24 cellular contexts compared by ENCODE assay signal in genomic region chr18:58359226-58360019, GRCh38.
DNase-seq lines count a peak whose midpoint lies in the region; ATAC-seq, FAIRE-seq and TF ChIP-seq lines count a peak whose summit lies in the region.
"Had no signal": no experiment of that assay in that cellular context is flagged by ENCODE, and none has a peak within 500 bp of the region (broad histone marks: within the 10 kb centered on the region; RNA-seq: fewer than 3 reads in every experiment).

No MANE protein-coding gene starts in this region.

- H3K4me2 ChIP-seq in astrocyte (ENCODE audit: low read length), result peak overlapping the region; percentile 37
- H3K4me2 ChIP-seq: BLaER1 treated with 17β-estradiol and CSF1 and Interleukin-3, amounts not matched to agents 10 nM and 100 nM had no signal

- no peaks in the 10 kb centered on the region for H3K9me3 Mint-ChIP-seq in MCF 10A (ENCODE audit: unreplicated experiment)
- no peaks in the 10 kb centered on the region for H3K9me3 Mint-ChIP-seq in astrocyte (ENCODE audit: unreplicated experiment)
- H3K9me3 Mint-ChIP-seq: activated naive CD4-positive, alpha-beta T cell treated with anti-CD3 and anti-CD28 coated beads for 36 hours; brain; naive thymus-derived CD4-positive, alpha-beta T cell had no signal

- no TSS peak for BruUV-seq in MCF 10A (replicated peaks; lab: Mats Ljungman, UMichigan)

- CTCF ChIA-PET in MCF 10A (lab: Yijun Ruan, JAX), result interaction anchor here (1.2 kb wide), 1 partner anchor 405 kb away, joined by 3 read pairs; no protein-coding TSS in a partner anchor

- no peak overlapping the region for H2AFZ ChIP-seq in astrocyte (ENCODE audit: low read depth, low read length)

- H3K27me3 Mint-ChIP-seq in MCF 10A (ENCODE audit: insufficient read depth, unreplicated experiment) (no peaks in the 10 kb centered on the region), astrocyte (ENCODE audit: low read depth, unreplicated experiment) (no peaks in the 10 kb centered on the region)
- H3K27me3 Mint-ChIP-seq: brain had no signal

- H3K9ac ChIP-seq in astrocyte (ENCODE audit: low read length) (peak overlapping the region; percentile 48), kidney (ENCODE audit: low read length in 2 of 2) (no peak overlapping the region)
- H3K9ac ChIP-seq: BLaER1 treated with 17β-estradiol and CSF1 and Interleukin-3, amounts not matched to agents 10 nM and 100 nM had no signal

- H4K20me1 ChIP-seq in astrocyte (ENCODE audit: insufficient read depth, low read length), result no peaks in the 10 kb centered on the region
- H4K20me1 ChIP-seq: BLaER1 treated with 17β-estradiol and CSF1 and Interleukin-3, amounts not matched to agents 10 nM and 100 nM had no signal

- H3K79me2 ChIP-seq in astrocyte (ENCODE audit: insufficient read depth, low read length), result no peaks in the 10 kb centered on the region

- peaks cover 58% of the 10 kb centered on the region for H3K36me3 Mint-ChIP-seq in MCF 10A (ENCODE audit: insufficient read depth, unreplicated experiment)
- peaks cover 3% of the 10 kb centered on the region for H3K36me3 Mint-ChIP-seq in astrocyte (ENCODE audit: low read depth, unreplicated experiment)

- no peaks in the 10 kb centered on the region for H3K36me3 ChIP-seq in breast epithelium
- peaks cover 14% of the 10 kb centered on the region for H3K36me3 ChIP-seq in astrocyte (ENCODE audit: insufficient read depth, low read length)
- peaks cover 17 to 31% of the 10 kb centered on the region in 2 donors for H3K36me3 ChIP-seq in kidney (ENCODE audit: control insufficient read depth in 1 of 2, insufficient read depth in 2 of 2, low read length in 2 of 2)

- H3K27ac Mint-ChIP-seq in MCF 10A (ENCODE audit: low read depth, unreplicated experiment) (no peak overlapping the region), astrocyte (ENCODE audit: unreplicated experiment) (peak overlapping the region; percentile 94)
- H3K27ac Mint-ChIP-seq: activated naive CD4-positive, alpha-beta T cell treated with anti-CD3 and anti-CD28 coated beads for 36 hours; naive thymus-derived CD4-positive, alpha-beta T cell had no signal

- no peak for TF ChIP-seq POLR2A in breast epithelium (IDR thresholded peaks at IDR 0.05)

- H3K4me1 Mint-ChIP-seq in MCF 10A (ENCODE audit: insufficient read depth, unreplicated experiment), result peaks cover 38% of the 10 kb centered on the region
- peaks cover 71% of the 10 kb centered on the region for H3K4me1 Mint-ChIP-seq in astrocyte (ENCODE audit: low read depth, unreplicated experiment)
- H3K4me1 Mint-ChIP-seq: naive thymus-derived CD4-positive, alpha-beta T cell had no signal

- no peak for TF ChIP-seq CTCF in MCF 10A (IDR thresholded peaks at IDR 0.05; ENCODE audit: unreplicated experiment)
- no peak for TF ChIP-seq CTCF in breast epithelium (IDR thresholded peaks at IDR 0.05)
- TF ChIP-seq CTCF in astrocyte (IDR thresholded peaks at IDR 0.05; ENCODE audit: insufficient read depth, low read depth, low read length), result no peak
- TF ChIP-seq CTCF in kidney (IDR thresholded peaks at IDR 0.05; ENCODE audit: borderline replicate concordance, extremely low read depth, insufficient read depth), result no peak

- H3K4me3 Mint-ChIP-seq in MCF 10A (ENCODE audit: unreplicated experiment) (no peak overlapping the region), astrocyte (ENCODE audit: unreplicated experiment) (peak overlapping the region; percentile 71)
- H3K4me3 Mint-ChIP-seq: activated naive CD4-positive, alpha-beta T cell treated with anti-CD3 and anti-CD28 coated beads for 36 hours; brain; naive thymus-derived CD4-positive, alpha-beta T cell had no signal

- H3K27me3 ChIP-seq in breast epithelium (no peaks in the 10 kb centered on the region), astrocyte (ENCODE audit: insufficient read depth, low read length) (no peaks in the 10 kb centered on the region)
- H3K27me3 ChIP-seq: BLaER1 treated with 17β-estradiol and CSF1 and Interleukin-3, amounts not matched to agents 10 nM and 100 nM; MG63 had no signal

- POLR2A ChIA-PET in MCF 10A (lab: Yijun Ruan, JAX), result interaction anchor here (1.3 to 1.7 kb wide), 3 partner anchors 11 to 311 kb away, joined by 3 to 8 read pairs (median 4); no protein-coding TSS in a partner anchor

- no peak for ATAC-seq in HG03457 (IDR thresholded peaks at IDR 0.05; ENCODE audit: unreplicated experiment)
- ATAC-seq: lower lobe of right lung; naive thymus-derived CD4-positive, alpha-beta T cell; Panc1 had no signal

- no peaks in the 10 kb centered on the region for H3K9me3 ChIP-seq in breast epithelium
- H3K9me3 ChIP-seq in astrocyte (ENCODE audit: insufficient read depth, low read depth, low read length), result no peaks in the 10 kb centered on the region
- no peaks in the 10 kb centered on the region for H3K9me3 ChIP-seq in kidney (ENCODE audit: control insufficient read depth in 1 of 2, low read length in 2 of 2)
- H3K9me3 ChIP-seq: BLaER1 treated with 17β-estradiol and CSF1 and Interleukin-3, amounts not matched to agents 10 nM and 100 nM; lower lobe of right lung; MG63 had no signal

- H3K4me3 ChIP-seq in breast epithelium (no peak overlapping the region), astrocyte (ENCODE audit: insufficient read depth, low read depth, low read length) (no peak overlapping the region), kidney (ENCODE audit: low read length in 2 of 2) (no peak overlapping the region)
- H3K4me3 ChIP-seq: BLaER1 treated with 17β-estradiol and CSF1 and Interleukin-3, amounts not matched to agents 10 nM and 100 nM; lower lobe of right lung; MG63 had no signal

- DNase-seq in MCF 10A (ENCODE audit: unreplicated experiment), result peak; percentile 33
- no peak for DNase-seq in breast epithelium (ENCODE audit: low spot score in 2 of 2)
- DNase-seq in astrocyte (ENCODE audit: low read depth), result peak; percentile 83
- peak; percentile 34 for DNase-seq in islet precursor cell
- no peak for DNase-seq in NK-92 (lab: John Stamatoyannopoulos, UW; ENCODE audit: unreplicated experiment)
- no peak for DNase-seq in 8988T
- no peak for DNase-seq in kidney
- DNase-seq: activated CD4-positive, alpha-beta T cell treated with anti-CD3 and anti-CD28 coated beads, Interleukin-2, amount 50 U/mL, for 1 hour; activated naive CD4-positive, alpha-beta T cell treated with anti-CD3 and anti-CD28 coated beads for 36 hours; dermis blood vessel endothelial cell; lower lobe of right lung; MG63; naive thymus-derived CD4-positive, alpha-beta T cell; NCI-H1694; NCI-H82; posterior cingulate gyrus; substantia nigra had no signal

- intact Hi-C loops in MCF 10A (cut with micrococcal nuclease), result no loop called here
- intact Hi-C loops in breast epithelium (cut with DNase I; ENCODE audit: low total_unique reads), result loop anchor here (5.0 kb wide), 1 partner anchor 698 kb away; no protein-coding TSS in a partner anchor
- intact Hi-C loops in kidney (cut with DNase I), result no loop called here

- FAIRE-seq in astrocyte (lab: Jason Lieb, UNC) (no peak), kidney (lab: Jason Lieb, UNC) (no peak)
- FAIRE-seq: GM12892, TTC549 had no signal

- no peak overlapping the region for H3K27ac ChIP-seq in breast epithelium
- H3K27ac ChIP-seq in astrocyte (ENCODE audit: low read depth, low read length), result peak overlapping the region; percentile 78
- H3K27ac ChIP-seq in kidney (ENCODE audit: low read depth in 2 of 2, low read length in 2 of 2), result no peak overlapping the region
- H3K27ac ChIP-seq: 22Rv1, lower lobe of right lung had no signal

- H3K4me1 ChIP-seq in breast epithelium (no peaks in the 10 kb centered on the region), astrocyte (ENCODE audit: insufficient read depth, low read length) (peaks cover 65% of the 10 kb centered on the region), kidney (ENCODE audit: control insufficient read depth in 1 of 2, insufficient read depth in 1 of 2, low read depth in 1 of 2, low read length in 2 of 2) (no peaks in the 10 kb centered on the region)

Comparison
In these comparisons a context has a peak if more than half of its experiments do, and no peak if none do; other contexts are left out.
1. DNase-seq: peak in MCF 10A (single experiment), astrocyte (single experiment) and islet precursor cell (single experiment); none in breast epithelium (0 of 2), NK-92 (single experiment), 8988T (single experiment) and kidney (single experiment).